8 cellular contexts compared by ENCODE assay signal in the genomic region with DNA sequence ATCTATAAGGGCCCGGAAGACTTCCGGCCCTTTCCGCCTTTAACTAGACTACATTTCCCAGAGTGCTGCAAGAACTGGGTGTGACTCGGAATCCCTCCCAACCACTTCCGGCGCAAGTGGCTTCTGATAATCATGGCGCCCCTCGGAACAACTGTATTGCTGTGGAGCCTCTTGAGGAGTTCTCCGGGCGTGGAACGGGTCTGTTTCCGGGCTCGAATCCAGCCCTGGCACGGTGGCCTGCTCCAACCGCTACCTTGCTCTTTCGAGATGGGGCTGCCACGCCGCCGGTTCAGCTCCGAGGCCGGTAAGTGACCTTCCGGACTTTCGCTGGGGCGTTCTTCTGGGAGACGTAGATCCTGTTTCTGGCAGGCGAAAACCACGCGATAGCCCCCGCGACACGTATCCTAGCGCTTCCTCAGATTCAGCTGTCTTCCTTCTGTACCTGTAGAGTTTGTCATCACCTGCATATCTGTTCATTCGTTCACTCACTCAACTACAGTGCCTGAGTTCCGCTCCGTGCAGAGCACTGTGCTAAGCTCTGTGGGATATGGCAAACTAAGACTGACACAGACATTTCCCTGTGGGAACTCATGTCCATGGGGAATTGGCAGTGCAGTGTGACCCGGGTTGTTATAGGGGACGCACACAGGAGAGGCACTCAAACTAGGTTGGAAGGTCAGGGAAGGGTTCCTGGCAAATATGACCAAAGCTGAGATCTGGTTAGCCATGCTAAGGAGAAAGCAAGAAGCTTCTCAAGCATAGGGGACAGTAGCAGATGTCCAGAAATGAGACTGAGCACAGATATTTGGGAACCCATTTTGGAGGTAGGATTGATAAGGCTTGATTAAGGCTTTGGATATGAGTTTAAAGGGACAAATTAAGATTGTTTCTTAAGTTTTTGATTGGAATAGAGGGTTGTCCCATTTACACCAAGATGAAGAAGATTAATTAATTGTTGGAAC. TPM values are rescaled to one million over a fixed set of nuclear protein-coding genes. Genes with fewer than 3 reads are reported as not detected.
DNase-seq lines count a peak whose midpoint lies in the region; ATAC-seq and TF ChIP-seq lines count a peak whose summit lies in the region.

Gene MRPS22 (plus strand): TSS at position 126 of the 962 bp plus-strand sequence. CDS start 7 bp downstream, at position 133.

- ATAC-seq in GM21717 (IDR thresholded peaks at IDR 0.05; ENCODE audit: unreplicated experiment) = peak; percentile 99

- no peaks in the 10 kb centered on the region for H3K9me3 ChIP-seq in esophagus muscularis mucosa
- H3K9me3 ChIP-seq in muscle layer of duodenum (ENCODE audit: control insufficient read depth in 1 of 2, low read length in 2 of 2) = no peaks in the 10 kb centered on the region

- no peak within 1 kb of the TSS for H3K27ac Mint-ChIP-seq in activated T-cell treated with anti-CD3 and anti-CD28 coated beads, Interleukin-2, amount 50 U/mL, for 24 hours

- no peak for TF ChIP-seq CTCF in esophagus muscularis mucosa (IDR thresholded peaks at IDR 0.05)

- peak within 1 kb of the TSS; percentile 75 to 81 (median 80) for H3K27ac ChIP-seq in esophagus muscularis mucosa (replicated peaks in 1 of 4)
- peak within 1 kb of the TSS; percentile 93 for H3K27ac ChIP-seq in muscle layer of duodenum (ENCODE audit: low read length)

- H3K36me3 Mint-ChIP-seq in activated T-cell treated with anti-CD3 and anti-CD28 coated beads, Interleukin-2, amount 50 U/mL, for 24 hours (ENCODE audit: low read depth) = peaks cover 27% of the 10 kb centered on the region

- peaks cover 2% of the 10 kb centered on the region for H3K9me3 Mint-ChIP-seq in activated T-cell treated with anti-CD3 and anti-CD28 coated beads, Interleukin-2, amount 50 U/mL, for 24 hours

- in situ Hi-C loops in KBM-7 (cut with MboI; ENCODE audit: low pct_unique_long_range_greater_than_20kb, low sequenced_read_pairs) = no loop called here

- H3K4me1 ChIP-seq in esophagus muscularis mucosa (peaks cover 15 to 29% (median 25%) of the 10 kb centered on the region in 4 donors), muscle layer of duodenum (ENCODE audit: control insufficient read depth in 1 of 2, insufficient read depth in 2 of 2, low read length in 2 of 2) (peaks cover 15 to 18% of the 10 kb centered on the region in 2 donors)

- H3K4me1 Mint-ChIP-seq in activated T-cell treated with anti-CD3 and anti-CD28 coated beads, Interleukin-2, amount 50 U/mL, for 24 hours (ENCODE audit: low read depth) = peaks cover 21% of the 10 kb centered on the region

- H3K4me3 Mint-ChIP-seq in activated T-cell treated with anti-CD3 and anti-CD28 coated beads, Interleukin-2, amount 50 U/mL, for 24 hours = no peak within 1 kb of the TSS

- H3K27me3 ChIP-seq in esophagus muscularis mucosa = peaks cover 0 to 7% (median 0%) of the 10 kb centered on the region in 4 donors
- H3K27me3 ChIP-seq in muscle layer of duodenum (ENCODE audit: low read depth, low read length) = no peaks in the 10 kb centered on the region

- no peak for TF ChIP-seq EP300 in esophagus muscularis mucosa (IDR thresholded peaks at IDR 0.05)

- intact Hi-C loops in esophagus muscularis mucosa (cut with DNase I) = no loop called here

- DNase-seq in DMS153 treated with DMSO at 0.1 percent for 48 hours (lab: John Stamatoyannopoulos, UW; ENCODE audit: unreplicated experiment) (peak; percentile 84), KBM-7 (peak; percentile 90), esophagus muscularis mucosa (ENCODE audit: extremely low spot score) (no peak)
- peak; percentile 83 for DNase-seq in activated T-cell treated with anti-CD3 and anti-CD28 coated beads, Interleukin-2, amount 50 U/mL, for 24 hours
- peak; percentile 73 to 78 for DNase-seq in stimulated activated CD8-positive, alpha-beta memory T cell treated with anti-CD3 and anti-CD28 coated beads, Interleukin-7, amount 100 ng/mL, for 4 hours (ENCODE audit: low read depth in 2 of 2)

- H3K4me3 ChIP-seq in esophagus muscularis mucosa (peak within 1 kb of the TSS; percentile 68 to 95 (median 86)), muscle layer of duodenum (ENCODE audit: low read depth in 1 of 2, low read length in 2 of 2) (peak within 1 kb of the TSS; percentile 98 to 100)

- under 1% methylated on average over 14 of the region's 37 CpGs for WGBS in esophagus muscularis mucosa

- no peak for TF ChIP-seq POLR2A in esophagus muscularis mucosa (IDR thresholded peaks at IDR 0.05; ENCODE audit: low read depth)

- peaks cover 9% of the 10 kb centered on the region for H3K27me3 Mint-ChIP-seq in activated T-cell treated with anti-CD3 and anti-CD28 coated beads, Interleukin-2, amount 50 U/mL, for 24 hours

- H3K36me3 ChIP-seq in esophagus muscularis mucosa (peaks cover 19 to 27% (median 25%) of the 10 kb centered on the region in 4 donors), muscle layer of duodenum (ENCODE audit: control insufficient read depth in 1 of 2, insufficient read depth in 2 of 2, low read length in 2 of 2) (peaks cover 15 to 29% of the 10 kb centered on the region in 2 donors)

TF ChIP-seq in PFSK-1, 5 proteins besides CTCF, POLR2A, EP300 and RAD21:
- TF ChIP-seq POLR2AphosphoS5 (IDR thresholded peaks at IDR 0.05; ENCODE audit: low read depth, low read length) (peak; percentile 89), FOXP2 (optimal IDR thresholded peaks at IDR 0.05; ENCODE audit: borderline replicate concordance, extremely low read depth, extremely low read length, insufficient read depth) (no peak), TAF1 (IDR thresholded peaks at IDR 0.05; ENCODE audit: borderline replicate concordance, insufficient read depth, low read length) (peak; percentile 69; the same call in 1 of the 2 replicates)
- TF ChIP-seq, protein P1, sequence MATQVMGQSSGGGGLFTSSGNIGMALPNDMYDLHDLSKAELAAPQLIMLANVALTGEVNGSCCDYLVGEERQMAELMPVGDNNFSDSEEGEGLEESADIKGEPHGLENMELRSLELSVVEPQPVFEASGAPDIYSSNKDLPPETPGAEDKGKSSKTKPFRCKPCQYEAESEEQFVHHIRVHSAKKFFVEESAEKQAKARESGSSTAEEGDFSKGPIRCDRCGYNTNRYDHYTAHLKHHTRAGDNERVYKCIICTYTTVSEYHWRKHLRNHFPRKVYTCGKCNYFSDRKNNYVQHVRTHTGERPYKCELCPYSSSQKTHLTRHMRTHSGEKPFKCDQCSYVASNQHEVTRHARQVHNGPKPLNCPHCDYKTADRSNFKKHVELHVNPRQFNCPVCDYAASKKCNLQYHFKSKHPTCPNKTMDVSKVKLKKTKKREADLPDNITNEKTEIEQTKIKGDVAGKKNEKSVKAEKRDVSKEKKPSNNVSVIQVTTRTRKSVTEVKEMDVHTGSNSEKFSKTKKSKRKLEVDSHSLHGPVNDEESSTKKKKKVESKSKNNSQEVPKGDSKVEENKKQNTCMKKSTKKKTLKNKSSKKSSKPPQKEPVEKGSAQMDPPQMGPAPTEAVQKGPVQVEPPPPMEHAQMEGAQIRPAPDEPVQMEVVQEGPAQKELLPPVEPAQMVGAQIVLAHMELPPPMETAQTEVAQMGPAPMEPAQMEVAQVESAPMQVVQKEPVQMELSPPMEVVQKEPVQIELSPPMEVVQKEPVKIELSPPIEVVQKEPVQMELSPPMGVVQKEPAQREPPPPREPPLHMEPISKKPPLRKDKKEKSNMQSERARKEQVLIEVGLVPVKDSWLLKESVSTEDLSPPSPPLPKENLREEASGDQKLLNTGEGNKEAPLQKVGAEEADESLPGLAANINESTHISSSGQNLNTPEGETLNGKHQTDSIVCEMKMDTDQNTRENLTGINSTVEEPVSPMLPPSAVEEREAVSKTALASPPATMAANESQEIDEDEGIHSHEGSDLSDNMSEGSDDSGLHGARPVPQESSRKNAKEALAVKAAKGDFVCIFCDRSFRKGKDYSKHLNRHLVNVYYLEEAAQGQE (IDR thresholded peaks at IDR 0.05; ENCODE audit: insufficient read depth in 1 of 2, low read depth in 2 of 2, low read length in 2 of 2) = no peak

RNA-seq across cellular contexts. Expression of gene MRPS22, which starts in this region (rescaled TPM):
- polyA plus RNA-seq in PFSK-1 (2012; ENCODE audit: insufficient read length, low read depth) = 32.9 TPM
- total RNA-seq in esophagus muscularis mucosa = 10 to 100 TPM; 37.0 to 50.9 (median 45.8) TPM
